15 cellular contexts compared by ENCODE assay signal in the genomic region with DNA sequence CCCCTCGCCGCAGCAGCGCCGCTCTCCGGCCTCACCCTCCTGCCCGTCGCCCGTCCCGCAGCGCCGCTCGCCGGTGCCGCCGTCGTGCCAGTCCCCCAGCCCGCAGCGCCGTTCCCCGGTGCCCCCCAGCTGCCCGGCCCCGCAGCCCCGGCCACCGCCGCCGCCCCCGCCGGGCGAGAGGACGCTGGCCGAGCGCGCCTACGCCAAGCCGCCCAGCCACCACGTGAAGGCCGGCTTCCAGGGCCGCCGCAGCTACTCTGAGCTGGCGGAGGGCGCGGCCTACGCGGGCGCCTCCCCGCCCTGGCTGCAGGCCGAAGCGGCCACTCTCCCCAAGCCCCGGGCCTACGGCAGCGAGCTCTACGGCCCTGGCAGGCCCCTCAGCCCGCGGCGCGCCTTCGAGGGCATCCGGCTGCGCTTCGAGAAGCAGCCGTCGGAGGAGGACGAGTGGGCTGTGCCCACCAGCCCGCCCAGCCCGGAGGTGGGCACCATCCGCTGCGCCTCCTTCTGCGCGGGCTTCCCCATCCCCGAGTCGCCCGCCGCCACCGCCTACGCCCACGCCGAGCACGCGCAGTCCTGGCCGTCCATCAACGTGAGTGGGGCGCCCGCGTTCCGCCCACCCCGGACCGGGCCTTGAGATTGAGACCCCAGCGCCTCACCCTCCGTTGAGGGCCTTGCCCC. TPM values are rescaled to one million over a fixed set of nuclear protein-coding genes. Genes with fewer than 3 reads are reported as not detected.
A peak's percentile ranks its signal among the peaks of the same experiment; 100 is the strongest.
DNase-seq lines count a peak whose midpoint lies in the region; ATAC-seq and TF ChIP-seq lines count a peak whose summit lies in the region.
"Had no signal": no experiment of that assay in that cellular context is flagged by ENCODE, and none has a peak within 500 bp of the region (broad histone marks: within the 10 kb centered on the region; RNA-seq: fewer than 3 reads in every experiment).

No MANE protein-coding gene starts in this region.

- peaks cover 20% of the 10 kb centered on the region for H3K4me1 ChIP-seq in mesendoderm (ENCODE audit: control insufficient read depth, low read depth, low read length)
- H3K4me1 ChIP-seq in uterus: no peaks in the 10 kb centered on the region
- H3K4me1 ChIP-seq: HAP-1 had no signal

- H3K9ac ChIP-seq in mesendoderm (ENCODE audit: low read length): no peak overlapping the region

- H4K8ac ChIP-seq in mesendoderm (ENCODE audit: low read depth, low read length): no peak overlapping the region

- H3K4me3 ChIP-seq in mesendoderm (ENCODE audit: low read length) (no peak overlapping the region), uterus (peak overlapping the region; percentile 5 to 31)
- H3K4me3 ChIP-seq: HAP-1, hepatocyte had no signal

- no peak overlapping the region for H2BK15ac ChIP-seq in mesendoderm (replicated peaks; ENCODE audit: low read depth)

- intact Hi-C loops in Right ventricle myocardium superior (cut with DNase I): no loop called here
- intact Hi-C loops in uterus (cut with DNase I; ENCODE audit: low total_unique reads): no loop called here

- no peak overlapping the region for H3K4me2 ChIP-seq in mesendoderm (ENCODE audit: low read length)
- H3K4me2 ChIP-seq: hepatocyte had no signal

- H3K18ac ChIP-seq in mesendoderm (ENCODE audit: low read length): no peak overlapping the region

- no peaks in the 10 kb centered on the region for H3K79me1 ChIP-seq in mesendoderm (ENCODE audit: low read length)

- no peak overlapping the region for H2BK5ac ChIP-seq in mesendoderm (ENCODE audit: low read length)

- peak; percentile 45 for DNase-seq in NCI-H2196 (lab: John Stamatoyannopoulos, UW; ENCODE audit: unreplicated experiment)
- no peak for DNase-seq in NCI-H2196 treated with DMSO at 0.1 percent for 48 hours (lab: John Stamatoyannopoulos, UW; ENCODE audit: unreplicated experiment)
- peak; percentile 69 for DNase-seq in Right ventricle myocardium superior
- DNase-seq in mesendoderm: no peak
- DNase-seq in uterus: peak in 1 of 2 donors; percentile 65
- no peak for DNase-seq in NCI-H2081 treated with DMSO at 0.1 percent for 48 hours (lab: John Stamatoyannopoulos, UW)
- DNase-seq: 8988T, activated T-cell treated with anti-CD3 and anti-CD28 coated beads for 4 hours, NCI-H1694, NCI-H82 had no signal

- peak; percentile 78 for ATAC-seq in Right ventricle myocardium superior (ENCODE audit: poor library complexity)
- ATAC-seq in HG03097 (IDR thresholded peaks at IDR 0.05; ENCODE audit: low FRiP score, unreplicated experiment): no peak
- no peak for ATAC-seq in HG03342 (IDR thresholded peaks at IDR 0.05; ENCODE audit: unreplicated experiment)

- no peaks in the 10 kb centered on the region for H3K9me3 ChIP-seq in uterus
- H3K9me3 ChIP-seq: HAP-1 had no signal

- no peak overlapping the region for H3K23ac ChIP-seq in mesendoderm (ENCODE audit: low read length)

- H3K27ac ChIP-seq in mesendoderm (ENCODE audit: low read depth, low read length) (no peak overlapping the region), uterus (peak overlapping the region; percentile 7 to 56)
- H3K27ac ChIP-seq: hepatocyte had no signal

- no peaks in the 10 kb centered on the region for H3K79me2 ChIP-seq in mesendoderm (ENCODE audit: control insufficient read depth, insufficient read depth, low read length)
- H3K79me2 ChIP-seq: hepatocyte had no signal

- H4K5ac ChIP-seq in mesendoderm (ENCODE audit: low read length): no peak overlapping the region

- H3K27me3 ChIP-seq in mesendoderm (ENCODE audit: insufficient read depth, low read length, poor library complexity) (no peaks in the 10 kb centered on the region), uterus (no peaks in the 10 kb centered on the region)

- H2AK5ac ChIP-seq in mesendoderm (ENCODE audit: low read length): no peak overlapping the region

- H3K4ac ChIP-seq in mesendoderm (ENCODE audit: low read depth, low read length): no peak overlapping the region

- TF ChIP-seq POLR2A in uterus (IDR thresholded peaks at IDR 0.05): no peak

- H2BK120ac ChIP-seq in mesendoderm (ENCODE audit: low read depth, low read length): no peak overlapping the region

- no CpG with 5 or more reads among the region's 89 CpGs for WGBS in mesendoderm (ENCODE audit: extremely low coverage, insufficient coverage, low lambda C conversion rate)

- H3K56ac ChIP-seq in mesendoderm (ENCODE audit: low read length): peak overlapping the region; percentile 64

- H3K36me3 ChIP-seq in mesendoderm (ENCODE audit: control insufficient read depth, insufficient read depth, low read length) (no peaks in the 10 kb centered on the region), uterus (no peaks in the 10 kb centered on the region)
- H3K36me3 ChIP-seq: HAP-1 had no signal

- no peak for TF ChIP-seq CTCF in uterus (IDR thresholded peaks at IDR 0.05)

RNA-seq across cellular contexts. Expression of a gene that starts 15.0 kb away (rescaled TPM):
- 16.3 TPM for total RNA-seq in Right ventricle myocardium superior
- 8.1 TPM for polyA plus RNA-seq in mesendoderm (2013, experiment 1 of 2)
- 7.0 TPM for polyA plus RNA-seq in mesendoderm (2013, experiment 2 of 2)
- total RNA-seq in uterus: 10 to 100 TPM in 2 of 4 donors, 1 to 10 TPM in 2; 2.6 to 24.8 (median 10.7) TPM

RNA-seq across cellular contexts. Expression of a gene that starts 24.0 kb away (rescaled TPM):
- total RNA-seq in Right ventricle myocardium superior: 0.32 TPM
- polyA plus RNA-seq in mesendoderm (2013, experiment 1 of 2): 0.01 TPM
- polyA plus RNA-seq in mesendoderm (2013, experiment 2 of 2): 0.04 TPM
- under 1 TPM in 2 of 4 donors, not detected in 2; 0.49 to 0.51 TPM for total RNA-seq in uterus
- total RNA-seq: hepatocyte, SK-MEL-5 had no signal
- polyA plus RNA-seq: hepatocyte had no signal

RNA-seq across cellular contexts. Expression of a gene that starts 59.3 kb away (rescaled TPM):
- total RNA-seq in Right ventricle myocardium superior: 160 TPM
- polyA plus RNA-seq in mesendoderm (2013, experiment 1 of 2): 345 TPM
- 347 TPM for polyA plus RNA-seq in mesendoderm (2013, experiment 2 of 2)
- 100 to 1,000 TPM in 3 of 4 donors, 10 to 100 TPM in 1; 55.6 to 313 (median 209) TPM for total RNA-seq in uterus

Comparison
In these comparisons a context has a peak if more than half of its experiments do, and no peak if none do; other contexts are left out.
1. DNase-seq: peak in NCI-H2196 (single experiment) and Right ventricle myocardium superior (single experiment); none in NCI-H2196 treated with DMSO at 0.1 percent for 48 hours (single experiment), mesendoderm (single experiment) and NCI-H2081 treated with DMSO at 0.1 percent for 48 hours (single experiment).